24 cellular contexts compared by ENCODE assay signal in the genomic region with DNA sequence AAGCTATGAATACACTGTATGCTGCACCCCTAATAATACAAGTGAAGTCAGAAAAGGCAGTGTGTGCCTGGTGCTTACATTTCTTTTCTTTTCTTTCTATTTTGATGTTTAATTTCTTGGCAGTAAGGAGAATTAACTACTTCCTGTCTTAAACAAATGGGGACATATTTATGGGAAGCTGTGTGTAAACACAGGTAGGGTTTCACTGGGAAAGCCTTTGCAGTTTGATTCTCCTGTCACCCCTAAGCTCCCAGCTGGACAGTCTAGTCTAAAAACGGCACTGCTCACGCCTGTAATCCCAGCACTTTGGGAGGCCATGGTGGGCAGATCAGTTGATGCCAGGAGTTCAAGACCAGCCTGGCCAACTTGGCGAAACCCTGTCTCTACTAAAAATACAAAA.
"Had no signal": no experiment of that assay in that cellular context is flagged by ENCODE, and none has a peak within 500 bp of the region (broad histone marks: within the 10 kb centered on the region; RNA-seq: fewer than 3 reads in every experiment).

No MANE protein-coding gene starts in this region.

- ATAC-seq: activated T-helper 17 cell treated with anti-CD3 and anti-CD28 coated beads, Interleukin-2, amount 50 U/mL, for 72 hours; PC-3; T-helper 17 cell had no signal

- H3K9me3 Mint-ChIP-seq: activated CD4-positive, alpha-beta memory T cell treated with anti-CD3 and anti-CD28 coated beads, Interleukin-2, amount 10 ng/mL, durations not matched to agents 7 days and 5 days had no signal

- H3K27me3 ChIP-seq: brain microvascular endothelial cell, cardiac muscle cell had no signal

- H3K27ac ChIP-seq: brain microvascular endothelial cell, cardiac muscle cell had no signal

- H3K4me3 Mint-ChIP-seq: activated B cell treated with CpG ODN at 0.5 μM for 24 hours; activated CD4-positive, alpha-beta memory T cell treated with anti-CD3 and anti-CD28 coated beads, Interleukin-2, amount 10 ng/mL, durations not matched to agents 7 days and 5 days; activated naive CD4-positive, alpha-beta T cell treated with anti-CD3 and anti-CD28 coated beads for 36 hours; activated naive CD8-positive, alpha-beta T cell; activated T-helper 17 cell treated with anti-CD3 and anti-CD28 coated beads, Interleukin-2, amount 50 U/mL, for 72 hours; T-helper 17 cell had no signal

- H3K36me3 ChIP-seq: brain microvascular endothelial cell, cardiac muscle cell had no signal

- H3K4me1 Mint-ChIP-seq: activated B cell treated with CpG ODN at 0.5 μM for 24 hours; activated CD4-positive, alpha-beta memory T cell treated with anti-CD3 and anti-CD28 coated beads, Interleukin-2, amount 10 ng/mL, durations not matched to agents 7 days and 5 days; activated T-helper 17 cell treated with anti-CD3 and anti-CD28 coated beads, Interleukin-2, amount 50 U/mL, for 72 hours; T-helper 17 cell had no signal

- H3K27ac Mint-ChIP-seq: activated B cell treated with CpG ODN at 0.5 μM for 24 hours; activated CD4-positive, alpha-beta memory T cell treated with anti-CD3 and anti-CD28 coated beads, Interleukin-2, amount 10 ng/mL, durations not matched to agents 7 days and 5 days; activated naive CD4-positive, alpha-beta T cell treated with anti-CD3 and anti-CD28 coated beads for 36 hours; activated naive CD8-positive, alpha-beta T cell; activated T-helper 17 cell treated with anti-CD3 and anti-CD28 coated beads, Interleukin-2, amount 50 U/mL, for 72 hours; T-helper 17 cell had no signal

- H3K4me3 ChIP-seq: cardiac muscle cell had no signal

- DNase-seq: activated B cell treated with CpG ODN at 0.5 μM for 24 hours; activated CD4-positive, alpha-beta memory T cell treated with anti-CD3 and anti-CD28 coated beads, Interleukin-2, amount 10 ng/mL, durations not matched to agents 7 days and 5 days; activated CD4-positive, alpha-beta T cell treated with anti-CD3 and anti-CD28 coated beads, Interleukin-2, amount 50 U/mL, for 1 hour; activated gamma-delta T cell; activated naive CD4-positive, alpha-beta T cell treated with anti-CD3 and anti-CD28 coated beads for 36 hours; activated T-cell treated with anti-CD3 and anti-CD28 coated beads for 4 hours; activated T-cell treated with anti-CD3 and anti-CD28 coated beads, Interleukin-2, amount 50 U/mL, for 48 hours; amygdala; brain microvascular endothelial cell; Kasumi-1; KBM-7; NCI-H1048; NCI-H1694; NCI-H2029; NCI-H2107; NCI-H510A treated with DMSO at 0.1 percent for 48 hours; NCI-H82; PC-3; SIG-M5; T-helper 17 cell; T-helper 9 cell had no signal

- H3K27me3 Mint-ChIP-seq: activated CD4-positive, alpha-beta memory T cell treated with anti-CD3 and anti-CD28 coated beads, Interleukin-2, amount 10 ng/mL, durations not matched to agents 7 days and 5 days had no signal
